ENCODE assay signal across 8 cellular contexts in the genomic region with DNA sequence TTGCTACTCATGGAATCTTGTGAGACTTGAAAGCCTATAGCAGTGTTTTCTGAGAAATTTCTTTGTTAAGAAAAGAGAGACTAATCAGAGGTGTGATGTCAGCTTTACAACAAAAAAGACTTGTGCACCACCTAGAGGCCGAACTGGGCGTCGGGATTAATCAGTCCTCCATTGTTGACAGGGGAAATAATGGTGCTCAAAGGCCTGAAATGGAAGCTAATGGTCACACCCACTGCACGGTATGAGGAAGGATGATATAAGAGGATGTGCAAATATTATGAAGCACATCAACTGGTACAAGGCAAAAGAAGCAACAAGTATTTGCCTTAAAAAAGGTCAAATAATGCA.
DNase-seq lines count a peak whose midpoint lies in the region; ATAC-seq and TF ChIP-seq lines count a peak whose summit lies in the region.

No MANE protein-coding gene starts in this region.

- peak; percentile 87 for TF ChIP-seq CTCF in WERI-Rb-1 (IDR thresholded peaks at IDR 0.05; ENCODE audit: low read depth, low read length)

- H3K36me3 ChIP-seq in WERI-Rb-1, result no peaks in the 10 kb centered on the region

- DNase-seq in EL (peak; percentile 66), NCI-H2171 (lab: John Stamatoyannopoulos, UW) (peak; percentile 6), WERI-Rb-1 (peak; percentile 91), head of caudate nucleus (peak; percentile 35 to 82 (median 59)), renal cortical epithelial cell (ENCODE audit: low read depth) (peak; percentile 65), T-helper 9 cell (no peak)

- no peak overlapping the region for H3K4me3 ChIP-seq in WERI-Rb-1 (ENCODE audit: low read depth, low read length)

- H3K27ac ChIP-seq in WERI-Rb-1, result no peak overlapping the region

- ATAC-seq in GM19372 (IDR thresholded peaks at IDR 0.05; ENCODE audit: low read depth, unreplicated experiment) (peak; percentile 94), HG03175 (IDR thresholded peaks at IDR 0.05; ENCODE audit: unreplicated experiment) (peak; percentile 98)

- H3K27me3 ChIP-seq in WERI-Rb-1 (ENCODE audit: insufficient read depth, low read depth, severe bottlenecking), result no peaks in the 10 kb centered on the region

- no peaks in the 10 kb centered on the region for H3K9me3 ChIP-seq in WERI-Rb-1 (ENCODE audit: severe bottlenecking)

- intact Hi-C loops in head of caudate nucleus (cut with DNase I), result no loop called here
